23 cellular contexts compared by ENCODE assay signal in the genomic region with DNA sequence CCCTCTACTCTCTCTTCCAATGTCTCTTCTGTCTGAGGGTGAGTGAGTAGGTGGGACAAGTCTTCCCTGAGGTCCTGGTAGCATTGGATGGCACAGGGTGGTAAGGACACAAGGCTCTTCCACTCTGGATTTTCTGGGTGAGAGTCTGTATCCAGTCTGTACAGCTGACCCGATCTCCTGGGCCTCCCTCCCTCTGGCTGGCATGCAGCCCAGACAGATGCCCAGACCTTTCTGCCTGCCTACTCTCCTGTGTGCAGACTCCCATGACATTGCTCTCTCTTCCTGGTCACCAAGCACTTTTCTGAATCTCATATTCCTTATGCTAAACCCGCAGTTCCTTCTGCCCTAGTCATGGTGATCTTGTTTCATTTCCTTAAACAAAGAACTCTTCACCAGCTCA.
DNase-seq lines count a peak whose midpoint lies in the region; ATAC-seq and TF ChIP-seq lines count a peak whose summit lies in the region.
"Had no signal": no experiment of that assay in that cellular context is flagged by ENCODE, and none has a peak within 500 bp of the region (broad histone marks: within the 10 kb centered on the region; RNA-seq: fewer than 3 reads in every experiment).

No MANE protein-coding gene starts in this region.

- H3K4me1 ChIP-seq in tibial artery: no peaks in the 10 kb centered on the region

- TF ChIP-seq CTCF in tibial artery (IDR thresholded peaks at IDR 0.05): no peak

- H3K27ac ChIP-seq in tibial artery: no peak overlapping the region
- H3K27ac ChIP-seq: GM23248 had no signal

- ATAC-seq in left lobe of liver: peak; percentile 34
- ATAC-seq: activated CD8-positive, alpha-beta T cell treated with anti-CD3 and anti-CD28 coated beads for 36 hours; left colon; stimulated activated memory B cell treated with anti-CD40 and anti-IgM and Interleukin-4, amounts not matched to agents 10 μg/mL and 1 μg/mL and 100 μg/mL, for 72 hours had no signal

- DNase-seq in NCI-H2107 treated with DMSO at 0.1 percent for 48 hours (lab: John Stamatoyannopoulos, UW; ENCODE audit: unreplicated experiment) (peak; percentile 49), NCI-H2107 (lab: John Stamatoyannopoulos, UW) (no peak), NCI-H1092 (lab: John Stamatoyannopoulos, UW) (peak; percentile 31), NCI-H446 treated with DMSO at 0.1 percent for 48 hours (lab: John Stamatoyannopoulos, UW) (peak; percentile 44), left lobe of liver (ENCODE audit: low spot score) (no peak), tibial artery (no peak), mucosa of gallbladder (ENCODE audit: low spot score) (no peak)
- DNase-seq in stimulated activated naive CD4-positive, alpha-beta T cell treated with Interleukin-2 at 50 U/mL for 16 hours (lab: John Stamatoyannopoulos, UW): no peak
- DNase-seq: activated CD8-positive, alpha-beta memory T cell treated with anti-CD3 and anti-CD28 coated beads, Interleukin-2, amount 50 U/mL, for 48 hours; activated CD8-positive, alpha-beta T cell treated with anti-CD3 and anti-CD28 coated beads for 36 hours; activated naive CD4-positive, alpha-beta T cell treated with anti-CD3 and anti-CD28 coated beads for 36 hours; caudate nucleus; cortex of kidney; EL; endodermal cell; GM23248; immature natural killer cell; left colon; MV-4-11; NCI-H2081 treated with DMSO at 0.1 percent for 48 hours; nephron progenitor cell; OCI-M1 had no signal

- no peak overlapping the region for H3K4me3 ChIP-seq in tibial artery
- H3K4me3 ChIP-seq: GM23248 had no signal

- no peaks in the 10 kb centered on the region for H3K36me3 ChIP-seq in tibial artery

- intact Hi-C loops in tibial artery (cut with DNase I; ENCODE audit: low total_unique reads): no loop called here

- H3K27me3 ChIP-seq in tibial artery: peaks cover 0 to 32% of the 10 kb centered on the region in 2 donors

- no peaks in the 10 kb centered on the region for H3K9me3 ChIP-seq in tibial artery

Comparison
In these comparisons a context has a peak if more than half of its experiments do, and no peak if none do; other contexts are left out.
1. DNase-seq: peak in NCI-H2107 treated with DMSO at 0.1 percent for 48 hours (single experiment), NCI-H1092 (single experiment) and NCI-H446 treated with DMSO at 0.1 percent for 48 hours (single experiment); none in NCI-H2107 (single experiment), left lobe of liver (single experiment), tibial artery (0 of 2), stimulated activated naive CD4-positive, alpha-beta T cell treated with Interleukin-2 at 50 U/mL for 16 hours (single experiment) and mucosa of gallbladder (single experiment).